ENCODE assay signal across 1 cellular context in genomic region chr21:45067462-45068285, GRCh38.
TF ChIP-seq lines count a peak whose summit lies in the region.

No MANE protein-coding gene starts in this region.

TF ChIP-seq in K562, 482 proteins besides CTCF, POLR2A, EP300 and RAD21 (continued from another document and continues in another):
- TF ChIP-seq MGA (IDR thresholded peaks at IDR 0.05) (peak; percentile 64), CBFA2T3 (IDR thresholded peaks at IDR 0.05) (peak; percentile 99), ZFPM2 (CRISPR knock-in tag; IDR thresholded peaks at IDR 0.05) (no peak), CREBBP (IDR thresholded peaks at IDR 0.05; ENCODE audit: low read depth, low read length) (no peak), ATF7 (IDR thresholded peaks at IDR 0.05) (peak; percentile 97), ZNF707 (CRISPR knock-in tag; conservative IDR thresholded peaks at IDR 0.05) (no peak), PRDM10 (IDR thresholded peaks at IDR 0.05; ENCODE audit: partially characterized antibody) (peak; percentile 57), RAD51 (IDR thresholded peaks at IDR 0.05; ENCODE audit: borderline replicate concordance, low read depth) (peak; percentile 77), HEY1 (CRISPR knock-in tag; IDR thresholded peaks at IDR 0.05; ENCODE audit: borderline replicate concordance) (0 out of 2 replicates have a peak, but pooled peaks have one; percentile 13), HES1 (IDR thresholded peaks at IDR 0.05; ENCODE audit: low read depth) (peak; percentile 100), TRIM24 (IDR thresholded peaks at IDR 0.05) (peak; percentile 93 to 95), HDAC3 (IDR thresholded peaks at IDR 0.05; ENCODE audit: borderline replicate concordance, partially characterized antibody) (peak; percentile 97), YY1 (IDR thresholded peaks at IDR 0.05; ENCODE audit: borderline replicate concordance in 1 of 3, control insufficient read depth in 1 of 3, extremely low read depth in 1 of 3, insufficient read depth in 3 of 3, insufficient read length in 1 of 3, insufficient replicate concordance in 2 of 3, low read depth in 1 of 3, low read length in 2 of 3) (peak in 1 of 3 experiments; percentile 52), ZNF436 (CRISPR knock-in tag; IDR thresholded peaks at IDR 0.05) (no peak), TOE1 (IDR thresholded peaks at IDR 0.05; ENCODE audit: borderline replicate concordance) (peak; percentile 83; the same call in 1 of the 2 replicates), TOE1 (CRISPR knock-in tag; IDR thresholded peaks at IDR 0.05; ENCODE audit: borderline replicate concordance, low read depth) (no peak), ZNF324 (CRISPR knock-in tag; IDR thresholded peaks at IDR 0.05) (peak; percentile 58; the same call in 1 of the 2 replicates), ZBTB1 (CRISPR knock-in tag; IDR thresholded peaks at IDR 0.05; ENCODE audit: borderline replicate concordance, low read depth) (peak; percentile 70; the same call in 1 of the 2 replicates), TARDBP (IDR thresholded peaks at IDR 0.05) (peak; percentile 94), L3MBTL2 (IDR thresholded peaks at IDR 0.05) (peak; percentile 86), CHAMP1 (IDR thresholded peaks at IDR 0.05) (peak; percentile 74; the same call in 1 of the 2 replicates), ZKSCAN8 (CRISPR knock-in tag; IDR thresholded peaks at IDR 0.05) (peak; percentile 89), BMI1 (IDR thresholded peaks at IDR 0.05; ENCODE audit: low read length) (0 out of 2 replicates have a peak, but pooled peaks have one; percentile 22), TBL1XR1 (IDR thresholded peaks at IDR 0.05; ENCODE audit: low read length in 2 of 2) (peak; percentile 37 to 96; a peak in 2 of 4 replicates), RERE (CRISPR knock-in tag; IDR thresholded peaks at IDR 0.05; ENCODE audit: borderline replicate concordance) (peak; percentile 93; the same call in 1 of the 2 replicates), BHLHE40 (IDR thresholded peaks at IDR 0.05; ENCODE audit: low read length) (peak; percentile 100), HDAC8 (tag; IDR thresholded peaks at IDR 0.05) (0 out of 2 replicates have a peak, but pooled peaks have one; percentile 64), ETV6 (IDR thresholded peaks at IDR 0.05; ENCODE audit: borderline replicate concordance in 1 of 2, low read depth in 2 of 2, low read length in 1 of 2) (peak in 1 of 2 experiments; percentile 55; a peak in 1 of 4 replicates), ETV6 (CRISPR knock-in tag; IDR thresholded peaks at IDR 0.05; ENCODE audit: borderline replicate concordance) (no peak), GATAD2B (IDR thresholded peaks at IDR 0.05; ENCODE audit: borderline replicate concordance) (peak; percentile 83)
